8 cellular contexts compared by ENCODE assay signal in the genomic region with DNA sequence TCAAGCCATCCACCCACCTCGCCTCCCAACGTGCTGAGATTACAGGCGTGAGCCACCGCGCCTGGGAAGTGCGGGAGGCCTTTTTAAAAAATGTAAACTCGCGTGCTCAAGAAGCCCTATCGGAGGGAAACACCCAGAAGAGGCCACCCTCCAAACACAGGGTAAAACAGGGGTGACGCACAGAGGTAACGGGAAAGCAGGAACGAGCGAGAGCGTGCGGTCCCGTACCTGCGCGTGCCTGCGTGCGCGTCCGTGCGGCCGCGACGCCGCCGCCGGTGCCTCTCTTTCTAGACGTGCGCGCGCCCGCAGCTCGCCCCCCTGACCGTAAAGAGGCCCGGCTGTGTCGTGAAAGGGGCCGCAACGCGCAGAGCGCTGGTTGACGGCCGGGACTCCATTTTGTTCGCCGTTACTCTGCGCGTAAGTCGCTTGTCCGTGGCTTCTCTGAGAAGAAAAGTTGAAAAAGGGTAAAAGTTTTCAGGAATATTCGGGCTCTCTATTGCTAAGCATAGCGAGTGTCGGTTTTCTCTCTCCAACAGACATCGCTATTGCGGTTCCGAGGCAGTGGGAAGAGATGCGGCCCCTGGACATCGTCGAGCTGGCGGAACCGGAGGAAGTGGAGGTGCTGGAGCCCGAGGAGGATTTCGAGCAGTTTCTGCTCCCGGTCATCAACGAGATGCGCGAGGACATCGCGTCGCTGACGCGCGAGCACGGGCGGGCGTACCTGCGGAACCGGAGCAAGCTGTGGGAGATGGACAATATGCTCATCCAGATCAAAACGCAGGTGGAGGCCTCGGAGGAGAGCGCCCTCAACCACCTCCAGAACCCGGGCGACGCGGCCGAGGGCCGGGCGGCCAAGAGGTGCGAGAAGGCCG. TPM values are rescaled to one million over a fixed set of nuclear protein-coding genes. Genes with fewer than 3 reads are reported as not detected.
A peak's percentile ranks its signal among the peaks of the same experiment; 100 is the strongest.
DNase-seq lines count a peak whose midpoint lies in the region; ATAC-seq and TF ChIP-seq lines count a peak whose summit lies in the region.

MRFAP1 (plus strand) TSS at position 394 of the 872 bp plus-strand sequence; CDS start at position 572, 178 bp downstream.

- DNase-seq in GM10266 (ENCODE audit: extremely low spot score) (peak; percentile 93), NCI-H1105 (lab: John Stamatoyannopoulos, UW) (peak; percentile 74), SKM-1 (lab: John Stamatoyannopoulos, UW; ENCODE audit: unreplicated experiment) (peak; percentile 95), glutamatergic neuron (peak; percentile 91), osteoblast (ENCODE audit: insufficient read length, low spot score, missing footprints) (peak; percentile 97), testis (peak; percentile 97)
- peak; percentile 89 to 92 for DNase-seq in activated naive CD4-positive, alpha-beta T cell treated with anti-CD3 and anti-CD28 coated beads, Interleukin-2, amount 50 U/mL, for 72 hours (ENCODE audit: low spot score in 2 of 2)

- no peak for TF ChIP-seq CTCF in GM10266 (IDR thresholded peaks at IDR 0.05; ENCODE audit: control insufficient read depth, insufficient read depth, low read depth, missing control alignments)
- TF ChIP-seq CTCF in glutamatergic neuron (IDR thresholded peaks at IDR 0.05; ENCODE audit: partially characterized antibody, unreplicated experiment) = no peak
- no peak for TF ChIP-seq CTCF in osteoblast (IDR thresholded peaks at IDR 0.05; ENCODE audit: extremely low read depth, low read depth, low read length)
- no peak for TF ChIP-seq CTCF in testis (IDR thresholded peaks at IDR 0.05)

- ATAC-seq in HG02623 (IDR thresholded peaks at IDR 0.05; ENCODE audit: unreplicated experiment) = peak; percentile 79
- peak; percentile 73 to 95 for ATAC-seq in activated naive CD4-positive, alpha-beta T cell treated with anti-CD3 and anti-CD28 coated beads, Interleukin-2, amount 50 U/mL, for 72 hours

- peaks cover 32 to 34% of the 10 kb centered on the region in 2 donors for H3K36me3 Mint-ChIP-seq in activated naive CD4-positive, alpha-beta T cell treated with anti-CD3 and anti-CD28 coated beads, Interleukin-2, amount 50 U/mL, for 72 hours
- no peaks in the 10 kb centered on the region for H3K36me3 Mint-ChIP-seq in glutamatergic neuron (ENCODE audit: unreplicated experiment)

- H3K9me3 ChIP-seq in osteoblast (ENCODE audit: low read depth, low read length) (no peaks in the 10 kb centered on the region), testis (no peaks in the 10 kb centered on the region)

- H3K9me3 Mint-ChIP-seq in activated naive CD4-positive, alpha-beta T cell treated with anti-CD3 and anti-CD28 coated beads, Interleukin-2, amount 50 U/mL, for 72 hours = no peaks in the 10 kb centered on the region
- H3K9me3 Mint-ChIP-seq in glutamatergic neuron (ENCODE audit: unreplicated experiment) = peaks cover 4% of the 10 kb centered on the region

- H3K4me3 ChIP-seq in osteoblast (ENCODE audit: insufficient read depth, low read length) (peak within 1 kb of the TSS; percentile 94), testis (peak within 1 kb of the TSS; percentile 84 to 85)

- 0% methylated on average over 83 to 90 of the region's 90 CpGs for WGBS in testis, 2 donors

- peak within 1 kb of the TSS; percentile 99 for H2AFZ ChIP-seq in osteoblast (ENCODE audit: low read length)

- peaks cover 12% of the 10 kb centered on the region for H3K4me1 ChIP-seq in osteoblast (ENCODE audit: insufficient read depth, low read length)
- H3K4me1 ChIP-seq in testis = peaks cover 24% of the 10 kb centered on the region

- peaks cover 7% of the 10 kb centered on the region for H3K27me3 Mint-ChIP-seq in glutamatergic neuron (ENCODE audit: unreplicated experiment)

- peak within 1 kb of the TSS; percentile 99 for H3K4me3 Mint-ChIP-seq in glutamatergic neuron (ENCODE audit: unreplicated experiment)

- peaks cover 31% of the 10 kb centered on the region for H3K79me2 ChIP-seq in osteoblast (ENCODE audit: insufficient read depth, low read length)

- intact Hi-C loops in testis (cut with DNase I; ENCODE audit: low total_unique reads) = no loop called here

- peak; percentile 47 for TF ChIP-seq POLR2A in testis (IDR thresholded peaks at IDR 0.05)

- no peaks in the 10 kb centered on the region for H3K27me3 ChIP-seq in osteoblast (ENCODE audit: insufficient read depth, low read length)
- H3K27me3 ChIP-seq in testis = no peaks in the 10 kb centered on the region

- H3K36me3 ChIP-seq in osteoblast (ENCODE audit: insufficient read depth, low read length) (peaks cover 15% of the 10 kb centered on the region), testis (ENCODE audit: low read depth, missing control alignments) (no peaks in the 10 kb centered on the region)

- peaks cover 30% of the 10 kb centered on the region for H4K20me1 ChIP-seq in osteoblast (ENCODE audit: insufficient read depth, low read length)

- peak within 1 kb of the TSS; percentile 94 for H3K27ac ChIP-seq in osteoblast (ENCODE audit: low read depth, low read length)
- H3K27ac ChIP-seq in testis = peak within 1 kb of the TSS; percentile 95 to 97

- H3K4me2 ChIP-seq in osteoblast (ENCODE audit: insufficient read depth, low read length) = peak within 1 kb of the TSS; percentile 91

- peaks cover 21% of the 10 kb centered on the region for H3K4me1 Mint-ChIP-seq in glutamatergic neuron (ENCODE audit: low read depth, unreplicated experiment)

- peak within 1 kb of the TSS; percentile 100 for H3K27ac Mint-ChIP-seq in activated naive CD4-positive, alpha-beta T cell treated with anti-CD3 and anti-CD28 coated beads, Interleukin-2, amount 50 U/mL, for 72 hours
- H3K27ac Mint-ChIP-seq in glutamatergic neuron (ENCODE audit: unreplicated experiment) = peak within 1 kb of the TSS; percentile 99

RNA-seq across cellular contexts. Expression of gene MRFAP1, which starts in this region (rescaled TPM):
- total RNA-seq in activated naive CD4-positive, alpha-beta T cell treated with anti-CD3 and anti-CD28 coated beads, Interleukin-2, amount 50 U/mL, for 72 hours = 100 to 1,000 TPM in 1 of 2 donors, 10 to 100 TPM in 1; 72.7 to 114 TPM
- 226 TPM for total RNA-seq in glutamatergic neuron (ENCODE audit: unreplicated experiment)
- total RNA-seq in osteoblast = 94.1 and 95.2 TPM in 2 replicates
- 100 to 1,000 TPM; 289 to 308 TPM for total RNA-seq in testis
- polyA plus RNA-seq in testis (ENCODE audit: insufficient read depth, low read depth, low replicate concordance) = 382 TPM

Comparison
In these comparisons a context has a peak if more than half of its experiments do, and no peak if none do; other contexts are left out.
1. Peak in every context shown above with its lines: DNase-seq, ATAC-seq, H3K4me3 ChIP-seq and H3K27ac ChIP-seq.